Comparison of ENCODE assay signal across 23 cellular contexts in genomic region chr6:12293234-12293930, GRCh38. TPM values are rescaled to one million over a fixed set of nuclear protein-coding genes. Genes with fewer than 3 reads are reported as not detected.
DNase-seq lines count a peak whose midpoint lies in the region; ATAC-seq and TF ChIP-seq lines count a peak whose summit lies in the region.
"Had no signal": no experiment of that assay in that cellular context is flagged by ENCODE, and none has a peak within 500 bp of the region (broad histone marks: within the 10 kb centered on the region; RNA-seq: fewer than 3 reads in every experiment).

No MANE protein-coding gene starts in this region.

- no peaks in the 10 kb centered on the region for H3K27me3 ChIP-seq in skeletal muscle satellite cell (ENCODE audit: control insufficient read depth, insufficient read depth, low read length)
- H3K27me3 ChIP-seq: colonic mucosa, uterus had no signal

- CTCF ChIA-PET in Calu3 (lab: Charles Lee), result interaction anchor here (1.9 kb wide), 1 partner anchor 211 kb away, joined by 5 read pairs; no protein-coding TSS in a partner anchor

- H3K9me3 Mint-ChIP-seq in Calu3 (ENCODE audit: low read depth, unreplicated experiment), result no peaks in the 10 kb centered on the region
- H3K9me3 Mint-ChIP-seq: activated CD4-positive, alpha-beta T cell treated with anti-CD3 and anti-CD28 coated beads, Interleukin-2, amount 10 ng/mL, durations not matched to agents 7 days and 5 days; stimulated activated memory B cell treated with anti-CD40 and anti-IgM and Interleukin-4, amounts not matched to agents 10 μg/mL and 1 μg/mL and 100 μg/mL, for 72 hours had no signal

- H3K9ac ChIP-seq in skeletal muscle satellite cell (ENCODE audit: low read depth, low read length), result peak overlapping the region; percentile 89

- no peak for ATAC-seq in GM21786 (IDR thresholded peaks at IDR 0.05; ENCODE audit: unreplicated experiment)
- ATAC-seq: mucosa of descending colon; stimulated activated memory B cell treated with anti-CD40 and anti-IgM and Interleukin-4, amounts not matched to agents 10 μg/mL and 1 μg/mL and 100 μg/mL, for 72 hours had no signal

- peak overlapping the region; percentile 81 for H3K4me3 Mint-ChIP-seq in Calu3 (ENCODE audit: low read depth, unreplicated experiment)
- H3K4me3 Mint-ChIP-seq: activated CD4-positive, alpha-beta T cell treated with anti-CD3 and anti-CD28 coated beads, Interleukin-2, amount 10 ng/mL, durations not matched to agents 7 days and 5 days; stimulated activated memory B cell treated with anti-CD40 and anti-IgM and Interleukin-4, amounts not matched to agents 10 μg/mL and 1 μg/mL and 100 μg/mL, for 72 hours had no signal

- H3K4me3 ChIP-seq in fibroblast of pulmonary artery (replicated peaks; ENCODE audit: low read depth, low read length) (peak overlapping the region; percentile 66), skeletal muscle satellite cell (ENCODE audit: low read length) (peak overlapping the region; percentile 73)
- H3K4me3 ChIP-seq: HAP-1, mucosa of descending colon had no signal

- no peaks in the 10 kb centered on the region for H3K27me3 Mint-ChIP-seq in Calu3 (ENCODE audit: unreplicated experiment)

- peaks cover 94% of the 10 kb centered on the region for H3K36me3 Mint-ChIP-seq in Calu3 (ENCODE audit: insufficient read depth, unreplicated experiment)

- DNase-seq in Calu3, result no peak
- DNase-seq in astrocyte of the hippocampus (ENCODE audit: low read depth, low spot score), result peak; percentile 27
- no peak for DNase-seq in fibroblast of pulmonary artery (ENCODE audit: low read depth)
- no peak for DNase-seq in T-helper 9 cell
- DNase-seq in NCI-H2081 (lab: John Stamatoyannopoulos, UW), result no peak
- no peak for DNase-seq in NCI-H1092 (lab: John Stamatoyannopoulos, UW)
- DNase-seq: activated CD4-positive, alpha-beta T cell treated with anti-CD3 and anti-CD28 coated beads, Interleukin-2, amount 10 ng/mL, durations not matched to agents 7 days and 5 days; activated CD8-positive, alpha-beta memory T cell treated with anti-CD3 and anti-CD28 coated beads, Interleukin-2, amount 50 U/mL, for 4 hours; activated naive CD4-positive, alpha-beta T cell treated with Interleukin-2 at 50 U/mL for 16 hours; AML-193; aorta; colonic mucosa; erythroblast; islet precursor cell; mucosa of descending colon; NCI-H1930; NCI-H446 treated with DMSO at 0.1 percent for 48 hours; stimulated activated CD4-positive, alpha-beta T cell treated with anti-CD3 and anti-CD28 coated beads, Interleukin-15, amount 100 ng/mL, for 24 hours; uterus had no signal

- H3K4me1 ChIP-seq in skeletal muscle satellite cell (ENCODE audit: control insufficient read depth, insufficient read depth, low read length), result peaks cover 55% of the 10 kb centered on the region
- H3K4me1 ChIP-seq: HAP-1, uterus had no signal

- peaks cover 44% of the 10 kb centered on the region for H3K4me1 Mint-ChIP-seq in Calu3 (ENCODE audit: low read depth, unreplicated experiment)

- intact Hi-C loops in Calu3 (cut with micrococcal nuclease; ENCODE audit: unreplicated experiment), result loop anchor here (2.0 to 5.0 kb wide), 4 partner anchors 49 to 309 kb away; no protein-coding TSS in a partner anchor

- H3K36me3 ChIP-seq in skeletal muscle satellite cell (ENCODE audit: insufficient read depth, low read length), result peaks cover 16% of the 10 kb centered on the region
- H3K36me3 ChIP-seq: HAP-1, uterus had no signal

- H3K27ac Mint-ChIP-seq in Calu3 (ENCODE audit: unreplicated experiment), result peak overlapping the region; percentile 92
- H3K27ac Mint-ChIP-seq: activated CD4-positive, alpha-beta T cell treated with anti-CD3 and anti-CD28 coated beads, Interleukin-2, amount 10 ng/mL, durations not matched to agents 7 days and 5 days; stimulated activated memory B cell treated with anti-CD40 and anti-IgM and Interleukin-4, amounts not matched to agents 10 μg/mL and 1 μg/mL and 100 μg/mL, for 72 hours had no signal

- TF ChIP-seq CTCF in Calu3 (IDR thresholded peaks at IDR 0.05; ENCODE audit: unreplicated experiment) (no peak), fibroblast of pulmonary artery (IDR thresholded peaks at IDR 0.05; ENCODE audit: low read length, missing control alignments) (no peak)

- no peaks in the 10 kb centered on the region for H3K9me3 ChIP-seq in skeletal muscle satellite cell (replicated peaks; ENCODE audit: low read length)
- H3K9me3 ChIP-seq: colonic mucosa, HAP-1, mucosa of descending colon, uterus had no signal

- no TSS peak for BruUV-seq in Calu3 (replicated peaks; lab: Mats Ljungman, UMichigan)

- H3K4me2 ChIP-seq in skeletal muscle satellite cell (ENCODE audit: low read length), result peak overlapping the region; percentile 93

RNA-seq across cellular contexts. Expression of gene EDN1, which starts 3.2 kb away (rescaled TPM):
- 24.7 and 40.6 TPM in 2 replicates for total RNA-seq in Calu3 (2022)
- 0.22 TPM in 1 of 2 replicates, not detected in the other for total RNA-seq in skeletal muscle satellite cell (2012; rRNA removed)
